Comparison of ENCODE assay signal across 15 cellular contexts in the genomic region with DNA sequence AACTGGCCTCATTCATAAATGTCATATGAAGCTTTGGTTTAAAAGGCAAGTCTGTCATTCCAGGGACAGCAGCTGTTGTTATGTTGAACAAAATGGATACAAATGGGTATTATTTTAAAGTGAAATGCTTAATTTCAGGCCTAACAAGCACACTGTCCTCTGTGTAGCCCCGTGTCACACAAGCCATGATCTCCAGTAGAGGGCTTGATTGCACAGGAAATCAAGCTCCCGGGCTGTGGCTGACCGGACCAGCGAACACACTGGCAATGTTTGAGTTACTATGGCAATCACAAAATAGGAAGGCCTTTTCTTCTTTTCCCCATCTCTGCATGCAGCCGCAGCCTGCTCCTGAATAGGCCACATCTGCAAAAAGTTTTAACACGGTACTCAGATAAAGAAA.
DNase-seq lines count a peak whose midpoint lies in the region; TF ChIP-seq lines count a peak whose summit lies in the region.
"Had no signal": no experiment of that assay in that cellular context is flagged by ENCODE, and none has a peak within 500 bp of the region (broad histone marks: within the 10 kb centered on the region; RNA-seq: fewer than 3 reads in every experiment).

No MANE protein-coding gene starts in this region.

- TF ChIP-seq CTCF in testis (IDR thresholded peaks at IDR 0.05) (no peak), GM10266 (IDR thresholded peaks at IDR 0.05; ENCODE audit: control insufficient read depth, insufficient read depth, low read depth, missing control alignments) (no peak)

- H3K4me3 ChIP-seq in testis: no peak overlapping the region
- H3K4me3 ChIP-seq: K562, smooth muscle cell, thoracic aorta had no signal

- DNase-seq in HT-29 (ENCODE audit: low spot score) (peak; percentile 32), RPMI8226 (peak; percentile 3), globus pallidus (ENCODE audit: low spot score) (peak; percentile 53), posterior cingulate gyrus (peak in 6 of 10 donors; percentile 19 to 91 (median 43)), testis (no peak), GM10266 (ENCODE audit: extremely low spot score) (no peak)
- DNase-seq in stimulated activated CD4-positive, alpha-beta T cell treated with anti-CD3 and anti-CD28 coated beads, Interleukin-4, amount 100 ng/mL, for 24 hours: no peak
- DNase-seq: activated CD4-positive, alpha-beta T cell treated with anti-CD3 and anti-CD28 coated beads for 4 hours; CD8-positive, alpha-beta memory T cell; kidney glomerular epithelial cell; naive thymus-derived CD4-positive, alpha-beta T cell; T-cell had no signal

- intact Hi-C loops in posterior cingulate gyrus (cut with DNase I): loop anchor here (2.0 kb wide), 1 partner anchor 99 kb away; no protein-coding TSS in a partner anchor
- intact Hi-C loops in testis (cut with DNase I; ENCODE audit: low total_unique reads): no loop called here

- WGBS in testis, 2 donors: 51 to 73% methylated on average over 6 of the region's 6 CpGs

- TF ChIP-seq POLR2A in testis (IDR thresholded peaks at IDR 0.05): no peak

- no peaks in the 10 kb centered on the region for H3K36me3 ChIP-seq in testis (ENCODE audit: low read depth, missing control alignments)
- H3K36me3 ChIP-seq: thoracic aorta had no signal

- no peaks in the 10 kb centered on the region for H3K4me1 ChIP-seq in testis

- no peaks in the 10 kb centered on the region for H3K27me3 ChIP-seq in testis

- no peak overlapping the region for H3K27ac ChIP-seq in testis
- H3K27ac ChIP-seq: thoracic aorta had no signal

- H3K9me3 ChIP-seq in testis: no peaks in the 10 kb centered on the region
- H3K9me3 ChIP-seq: thoracic aorta had no signal

Comparison
In these comparisons a context has a peak if more than half of its experiments do, and no peak if none do; other contexts are left out.
1. DNase-seq: peak in HT-29 (single experiment), RPMI8226 (single experiment), globus pallidus (single experiment) and posterior cingulate gyrus (6 of 10); none in stimulated activated CD4-positive, alpha-beta T cell treated with anti-CD3 and anti-CD28 coated beads, Interleukin-4, amount 100 ng/mL, for 24 hours (single experiment), testis (single experiment) and GM10266 (single experiment).